In the genomic region with DNA sequence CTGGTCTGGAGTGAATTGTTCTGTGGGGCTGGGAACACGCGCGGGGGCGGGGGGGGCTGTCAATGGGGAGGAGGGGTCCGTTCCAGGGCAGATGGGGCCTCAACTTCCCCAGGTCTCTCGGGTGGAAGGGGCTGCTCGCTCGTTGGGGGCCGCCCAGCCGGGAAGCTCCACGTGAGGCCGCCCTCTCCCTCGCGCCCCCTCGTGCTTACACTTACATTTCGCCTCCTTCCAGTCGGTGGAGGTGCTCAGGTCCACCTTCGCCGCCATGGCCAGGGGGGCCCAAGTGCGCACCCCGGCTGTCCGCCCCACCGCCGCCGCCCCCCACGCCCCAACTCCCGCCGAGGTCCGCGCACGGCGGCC, we compare ENCODE assay signal across 8 cellular contexts. TPM values are rescaled to one million over a fixed set of nuclear protein-coding genes. Genes with fewer than 3 reads are reported as not detected.
DNase-seq lines count a peak whose midpoint lies in the region; ATAC-seq lines count a peak whose summit lies in the region.

No MANE protein-coding gene starts in this region.

- H3K4me3 ChIP-seq in skin epidermis: peak overlapping the region; percentile 55 to 85 (median 63)

- intact Hi-C loops in activated T-helper 2 cell treated with anti-CD3 and anti-CD28 coated beads, Interferon-gamma antibody, Interleukin-2, Interleukin-4, amounts not matched to agents 10 μg/mL and 5 μg/mL and 100 μg/mL, durations not matched to agents 14 hours and 24 hours and 36 hours (cut with micrococcal nuclease): no loop called here
- intact Hi-C loops in left ventricle myocardium superior (cut with micrococcal nuclease) (no loop called here), posterior vena cava (cut with DNase I) (no loop called here)

- no peaks in the 10 kb centered on the region for H3K36me3 Mint-ChIP-seq in activated T-helper 2 cell treated with anti-CD3 and anti-CD28 coated beads, Interferon-gamma antibody, Interleukin-2, Interleukin-4, amounts not matched to agents 10 μg/mL and 5 μg/mL and 100 μg/mL, durations not matched to agents 14 hours and 24 hours and 36 hours (ENCODE audit: low read depth)

- peak; percentile 15 for ATAC-seq in HG02763 (IDR thresholded peaks at IDR 0.05; ENCODE audit: unreplicated experiment)
- peak; percentile 38 for ATAC-seq in left ventricle myocardium superior
- ATAC-seq in GM21723 (IDR thresholded peaks at IDR 0.05; ENCODE audit: unreplicated experiment): no peak
- no peak for ATAC-seq in HG03039 (IDR thresholded peaks at IDR 0.05; ENCODE audit: unreplicated experiment)

- peaks cover 2% of the 10 kb centered on the region for H3K4me1 Mint-ChIP-seq in activated T-helper 2 cell treated with anti-CD3 and anti-CD28 coated beads, Interferon-gamma antibody, Interleukin-2, Interleukin-4, amounts not matched to agents 10 μg/mL and 5 μg/mL and 100 μg/mL, durations not matched to agents 14 hours and 24 hours and 36 hours (ENCODE audit: low read depth)

- DNase-seq in D341Med (ENCODE audit: low spot score) (peak; percentile 67), left ventricle myocardium superior (no peak), posterior vena cava (ENCODE audit: low spot score) (no peak)
- no peak for DNase-seq in activated T-helper 2 cell treated with anti-CD3 and anti-CD28 coated beads, Interferon-gamma antibody, Interleukin-2, Interleukin-4, amounts not matched to agents 10 μg/mL and 5 μg/mL and 100 μg/mL, durations not matched to agents 14 hours and 24 hours and 36 hours (ENCODE audit: low spot score)

- H3K27me3 Mint-ChIP-seq in activated T-helper 2 cell treated with anti-CD3 and anti-CD28 coated beads, Interferon-gamma antibody, Interleukin-2, Interleukin-4, amounts not matched to agents 10 μg/mL and 5 μg/mL and 100 μg/mL, durations not matched to agents 14 hours and 24 hours and 36 hours (ENCODE audit: low read depth): no peaks in the 10 kb centered on the region

- no peak overlapping the region for H3K27ac Mint-ChIP-seq in activated T-helper 2 cell treated with anti-CD3 and anti-CD28 coated beads, Interferon-gamma antibody, Interleukin-2, Interleukin-4, amounts not matched to agents 10 μg/mL and 5 μg/mL and 100 μg/mL, durations not matched to agents 14 hours and 24 hours and 36 hours

- no peaks in the 10 kb centered on the region for H3K9me3 Mint-ChIP-seq in activated T-helper 2 cell treated with anti-CD3 and anti-CD28 coated beads, Interferon-gamma antibody, Interleukin-2, Interleukin-4, amounts not matched to agents 10 μg/mL and 5 μg/mL and 100 μg/mL, durations not matched to agents 14 hours and 24 hours and 36 hours

- peak overlapping the region; percentile 74 for H3K4me3 Mint-ChIP-seq in activated T-helper 2 cell treated with anti-CD3 and anti-CD28 coated beads, Interferon-gamma antibody, Interleukin-2, Interleukin-4, amounts not matched to agents 10 μg/mL and 5 μg/mL and 100 μg/mL, durations not matched to agents 14 hours and 24 hours and 36 hours (ENCODE audit: low read depth)

- peak overlapping the region in 20 of 21 experiments; percentile 46 to 89 (median 83) for H3K27ac ChIP-seq in skin epidermis

RNA-seq across cellular contexts. Expression of gene MACROD1, which starts 0.5 kb away (rescaled TPM):
- total RNA-seq in activated T-helper 2 cell treated with anti-CD3 and anti-CD28 coated beads, Interferon-gamma antibody, Interleukin-2, Interleukin-4, amounts not matched to agents 10 μg/mL and 5 μg/mL and 100 μg/mL, durations not matched to agents 14 hours and 24 hours and 36 hours: 23.4 and 26.7 TPM in 2 replicates
- 139 TPM for total RNA-seq in left ventricle myocardium superior
- 10 to 100 TPM; 15.9 to 16.8 TPM for total RNA-seq in posterior vena cava

RNA-seq across cellular contexts. Expression of gene STIP1, which starts 20.5 kb away (rescaled TPM):
- 480 and 484 TPM in 2 replicates for total RNA-seq in activated T-helper 2 cell treated with anti-CD3 and anti-CD28 coated beads, Interferon-gamma antibody, Interleukin-2, Interleukin-4, amounts not matched to agents 10 μg/mL and 5 μg/mL and 100 μg/mL, durations not matched to agents 14 hours and 24 hours and 36 hours
- total RNA-seq in left ventricle myocardium superior (127 TPM), posterior vena cava (10 to 100 TPM; 74.3 to 87.3 TPM)

RNA-seq across cellular contexts. Expression of gene FERMT3, which starts 41.1 kb away (rescaled TPM):
- total RNA-seq in activated T-helper 2 cell treated with anti-CD3 and anti-CD28 coated beads, Interferon-gamma antibody, Interleukin-2, Interleukin-4, amounts not matched to agents 10 μg/mL and 5 μg/mL and 100 μg/mL, durations not matched to agents 14 hours and 24 hours and 36 hours: 197 and 202 TPM in 2 replicates
- total RNA-seq in left ventricle myocardium superior (6.9 TPM), posterior vena cava (10 to 100 TPM; 30.3 to 44.0 TPM)

Comparison
In these comparisons a context has a peak if more than half of its experiments do, and no peak if none do; other contexts are left out.
1. ATAC-seq: peak in HG02763 (single experiment) and left ventricle myocardium superior (single experiment); none in GM21723 (single experiment) and HG03039 (single experiment).